8 cellular contexts compared by ENCODE assay signal in genomic region chr21:15063821-15064575, GRCh38. TPM values are rescaled to one million over a fixed set of nuclear protein-coding genes. Genes with fewer than 3 reads are reported as not detected.
DNase-seq lines count a peak whose midpoint lies in the region; ATAC-seq, FAIRE-seq and TF ChIP-seq lines count a peak whose summit lies in the region.

No MANE protein-coding gene starts in this region.

- H3K27ac ChIP-seq in Peyer's patch (peak overlapping the region; percentile 95 to 98 (median 96)), spleen (peak overlapping the region; percentile 78 to 99 (median 97))

- no peaks in the 10 kb centered on the region for H3K36me3 ChIP-seq in Peyer's patch
- no peaks in the 10 kb centered on the region for H3K36me3 ChIP-seq in kidney epithelial cell (ENCODE audit: control insufficient read depth, insufficient read depth, low read length)
- H3K36me3 ChIP-seq in spleen, result no peaks in the 10 kb centered on the region

- DNase-seq in Peyer's patch, result peak; percentile 33 to 79 (median 73)
- DNase-seq in chondrocyte (ENCODE audit: low spot score), result peak; percentile 94
- DNase-seq in kidney epithelial cell (ENCODE audit: low read depth), result no peak
- DNase-seq in spleen, result no peak
- no peak for DNase-seq in GM19239 (ENCODE audit: insufficient read length, low spot score)

- ATAC-seq in GM18505 (IDR thresholded peaks at IDR 0.05; ENCODE audit: unreplicated experiment) (peak; percentile 3), HG02623 (IDR thresholded peaks at IDR 0.05; ENCODE audit: unreplicated experiment) (peak; percentile 10), GM19324 (IDR thresholded peaks at IDR 0.05; ENCODE audit: low FRiP score, unreplicated experiment) (no peak)

- H3K4me1 ChIP-seq in Peyer's patch, result peaks cover 0 to 39% (median 2%) of the 10 kb centered on the region in 4 donors
- H3K4me1 ChIP-seq in spleen, result peaks cover 25 to 66% (median 54%) of the 10 kb centered on the region in 6 donors

- peak overlapping the region; percentile 83 for H3K27ac Mint-ChIP-seq in chondrocyte (ENCODE audit: unreplicated experiment)

- H3K27me3 Mint-ChIP-seq in chondrocyte (ENCODE audit: low read depth), result no peaks in the 10 kb centered on the region

- no peaks in the 10 kb centered on the region for H3K36me3 Mint-ChIP-seq in chondrocyte (ENCODE audit: low read depth)

- H3K4me3 ChIP-seq in Peyer's patch, result peak overlapping the region; percentile 77 to 94 (median 90)
- peak overlapping the region; percentile 91 for H3K4me3 ChIP-seq in kidney epithelial cell (ENCODE audit: low read depth, low read length)
- H3K4me3 ChIP-seq in spleen, result peak overlapping the region; percentile 70 to 87 (median 74)

- H3K9me3 Mint-ChIP-seq in chondrocyte (ENCODE audit: low read depth), result no peaks in the 10 kb centered on the region

- intact Hi-C loops in spleen (cut with DNase I; ENCODE audit: low total_unique reads), result loop anchor here (5.0 to 10.0 kb wide), 2 partner anchors 423 to 679 kb away; partner anchors contain the start of gene HSPA13

- FAIRE-seq in GM19239 (lab: Jason Lieb, UNC), result no peak

- H3K9me3 ChIP-seq in Peyer's patch, result no peaks in the 10 kb centered on the region
- no peaks in the 10 kb centered on the region for H3K9me3 ChIP-seq in spleen

- TF ChIP-seq CTCF in Peyer's patch (IDR thresholded peaks at IDR 0.05) (no peak), chondrocyte (IDR thresholded peaks at IDR 0.05) (no peak), kidney epithelial cell (IDR thresholded peaks at IDR 0.05; ENCODE audit: insufficient read depth, low read length, poor library complexity, severe bottlenecking) (no peak), spleen (IDR thresholded peaks at IDR 0.05 in 8 of 11, conservative IDR thresholded peaks at IDR 0.05 in 3 of 11) (no peak)

- no peak for TF ChIP-seq POLR2A in GM18505 (IDR thresholded peaks at IDR 0.05; ENCODE audit: borderline replicate concordance, extremely low read depth, insufficient read depth, insufficient read length)
- no peak for TF ChIP-seq POLR2A in Peyer's patch (IDR thresholded peaks at IDR 0.05)
- no peak for TF ChIP-seq POLR2A in spleen (IDR thresholded peaks at IDR 0.05)

- whole genome bisulfite sequencing in spleen, 5 donors, result 0 to 2% (median 1%) methylated on average over 19 to 57 of the region's 57 CpGs

- peaks cover 53% of the 10 kb centered on the region for H3K4me1 Mint-ChIP-seq in chondrocyte (ENCODE audit: low read depth)

- peak overlapping the region; percentile 80 for H3K4me3 Mint-ChIP-seq in chondrocyte (ENCODE audit: unreplicated experiment)

- H3K27me3 ChIP-seq in Peyer's patch (no peaks in the 10 kb centered on the region), kidney epithelial cell (ENCODE audit: control insufficient read depth, insufficient read depth, low read length) (no peaks in the 10 kb centered on the region), spleen (replicated peaks in 1 of 7) (no peaks in the 10 kb centered on the region)

RNA-seq across cellular contexts. Expression of gene NRIP1, which starts 0.8 kb away (rescaled TPM):
- total RNA-seq in Peyer's patch (10 to 100 TPM; 37.4 to 72.9 (median 53.6) TPM), chondrocyte (22.4 to 23.6 TPM (median 22.6 TPM) in 3 replicates), kidney epithelial cell (52.6 and 57.2 TPM in 2 replicates), spleen (10 to 100 TPM; 49.4 to 67.8 (median 53.8) TPM)
- 1 to 10 TPM; 5.2 to 7.4 (median 6.5) TPM for polyA plus RNA-seq in spleen

Comparison
In these comparisons a context has a peak if more than half of its experiments do, and no peak if none do; other contexts are left out.
1. DNase-seq: peak in Peyer's patch (3 of 3) and chondrocyte (single experiment); none in kidney epithelial cell (single experiment), spleen (single experiment) and GM19239 (single experiment).
2. Peak in every context shown above with its lines, with median percentiles within 50 percentile points of each other: H3K4me3 ChIP-seq.